ENCODE assay signal across 13 cellular contexts in the genomic region with DNA sequence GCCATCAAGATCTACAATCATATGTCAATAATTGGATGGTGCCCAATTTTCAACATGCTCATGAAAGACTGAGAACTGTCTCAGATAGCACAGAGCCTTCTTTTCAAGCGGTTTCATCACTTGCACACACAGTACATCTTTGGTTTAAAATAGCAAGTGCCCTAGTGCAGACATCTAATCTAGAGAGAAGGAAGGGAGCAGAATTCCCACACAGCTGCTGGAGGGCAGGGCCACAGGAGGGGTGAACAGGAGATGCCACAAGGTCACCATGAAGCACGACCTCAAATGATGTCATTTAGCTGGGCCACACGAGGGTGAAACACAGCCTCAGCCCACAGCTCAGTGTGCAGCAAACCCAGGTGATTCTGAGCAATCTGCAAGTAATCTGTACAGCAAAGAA. TPM values are rescaled to one million over a fixed set of nuclear protein-coding genes. Genes with fewer than 3 reads are reported as not detected.
DNase-seq lines count a peak whose midpoint lies in the region; ATAC-seq and TF ChIP-seq lines count a peak whose summit lies in the region.
"Had no signal": no experiment of that assay in that cellular context is flagged by ENCODE, and none has a peak within 500 bp of the region (broad histone marks: within the 10 kb centered on the region; RNA-seq: fewer than 3 reads in every experiment).

No MANE protein-coding gene starts in this region.

- ATAC-seq in stimulated activated effector memory CD8-positive, alpha-beta T cell treated with anti-CD3 and anti-CD28 coated beads, Interleukin-12 subunit alpha, Interleukin-12 subunit beta, amount 100 ng/mL, for 72 hours = peak; percentile 71
- no peak for ATAC-seq in HG03432 (IDR thresholded peaks at IDR 0.05; ENCODE audit: unreplicated experiment)
- ATAC-seq: foreskin keratinocyte, HepG2, right lobe of liver had no signal

- no peaks in the 10 kb centered on the region for H3K27me3 Mint-ChIP-seq in T-helper 1 cell treated with Interleukin-12 subunit alpha and Interleukin-12 subunit beta and Interleukin-4 antibody, amounts not matched to agents 30 μg/mL and 1 μg/mL, for 36 hours (ENCODE audit: low read depth)
- H3K27me3 Mint-ChIP-seq in activated naive CD8-positive, alpha-beta T cell treated with anti-CD3 and anti-CD28 coated beads for 36 hours = no peaks in the 10 kb centered on the region

- no peaks in the 10 kb centered on the region for H3K4me1 ChIP-seq in ovary (ENCODE audit: insufficient read depth)
- H3K4me1 ChIP-seq: foreskin keratinocyte, right lobe of liver had no signal

- 71 to 84% (median 76%) methylated on average over 3 of the region's 3 CpGs for WGBS in ovary, 3 donors

- H3K27ac Mint-ChIP-seq in T-helper 1 cell treated with Interleukin-12 subunit alpha and Interleukin-12 subunit beta and Interleukin-4 antibody, amounts not matched to agents 30 μg/mL and 1 μg/mL, for 36 hours = peak overlapping the region; percentile 74
- H3K27ac Mint-ChIP-seq in activated naive CD8-positive, alpha-beta T cell treated with anti-CD3 and anti-CD28 coated beads for 36 hours = peak overlapping the region; percentile 94
- no peak overlapping the region for H3K27ac Mint-ChIP-seq in stimulated activated effector memory CD8-positive, alpha-beta T cell treated with anti-CD3 and anti-CD28 coated beads, Interleukin-12 subunit alpha, Interleukin-12 subunit beta, amount 100 ng/mL, for 72 hours

- DNase-seq in activated effector memory CD4-positive, alpha-beta T cell treated with anti-CD3 and anti-CD28 coated beads, Interleukin-2, amount 50 U/mL, for 16 hours = peak; percentile 73
- DNase-seq in activated effector memory CD4-positive, alpha-beta T cell treated with Interleukin-2 at 50 U/mL for 16 hours = no peak
- DNase-seq in activated naive CD8-positive, alpha-beta T cell treated with anti-CD3 and anti-CD28 coated beads for 36 hours = peak; percentile 63
- no peak for DNase-seq in stimulated activated effector memory CD8-positive, alpha-beta T cell treated with anti-CD3 and anti-CD28 coated beads, Interleukin-12 subunit alpha, Interleukin-12 subunit beta, amount 100 ng/mL, for 72 hours (ENCODE audit: low spot score in 2 of 2)
- no peak for DNase-seq in ovary
- no peak for DNase-seq in central memory CD4-positive, alpha-beta T cell
- DNase-seq: foreskin keratinocyte, NCI-H1105, right lobe of liver had no signal

- no peaks in the 10 kb centered on the region for H3K9me3 ChIP-seq in ovary
- H3K9me3 ChIP-seq: neutrophil, right lobe of liver had no signal

- H3K27me3 ChIP-seq in ovary = no peaks in the 10 kb centered on the region
- H3K27me3 ChIP-seq: neutrophil had no signal

- no peak for TF ChIP-seq CTCF in ovary (IDR thresholded peaks at IDR 0.05)

- no peaks in the 10 kb centered on the region for H3K36me3 ChIP-seq in ovary
- H3K36me3 ChIP-seq: neutrophil, right lobe of liver had no signal

- H3K9me3 Mint-ChIP-seq in T-helper 1 cell treated with Interleukin-12 subunit alpha and Interleukin-12 subunit beta and Interleukin-4 antibody, amounts not matched to agents 30 μg/mL and 1 μg/mL, for 36 hours = no peaks in the 10 kb centered on the region
- H3K9me3 Mint-ChIP-seq in activated naive CD8-positive, alpha-beta T cell treated with anti-CD3 and anti-CD28 coated beads for 36 hours = no peaks in the 10 kb centered on the region
- no peaks in the 10 kb centered on the region for H3K9me3 Mint-ChIP-seq in stimulated activated effector memory CD8-positive, alpha-beta T cell treated with anti-CD3 and anti-CD28 coated beads, Interleukin-12 subunit alpha, Interleukin-12 subunit beta, amount 100 ng/mL, for 72 hours

- H3K36me3 Mint-ChIP-seq in T-helper 1 cell treated with Interleukin-12 subunit alpha and Interleukin-12 subunit beta and Interleukin-4 antibody, amounts not matched to agents 30 μg/mL and 1 μg/mL, for 36 hours (ENCODE audit: low read depth) = peaks cover 26% of the 10 kb centered on the region
- H3K36me3 Mint-ChIP-seq in activated naive CD8-positive, alpha-beta T cell treated with anti-CD3 and anti-CD28 coated beads for 36 hours = peaks cover 35% of the 10 kb centered on the region
- H3K36me3 Mint-ChIP-seq in stimulated activated effector memory CD8-positive, alpha-beta T cell treated with anti-CD3 and anti-CD28 coated beads, Interleukin-12 subunit alpha, Interleukin-12 subunit beta, amount 100 ng/mL, for 72 hours = no peaks in the 10 kb centered on the region

- peak overlapping the region; percentile 56 for H3K4me3 Mint-ChIP-seq in T-helper 1 cell treated with Interleukin-12 subunit alpha and Interleukin-12 subunit beta and Interleukin-4 antibody, amounts not matched to agents 30 μg/mL and 1 μg/mL, for 36 hours
- peak overlapping the region; percentile 62 for H3K4me3 Mint-ChIP-seq in activated naive CD8-positive, alpha-beta T cell treated with anti-CD3 and anti-CD28 coated beads for 36 hours
- H3K4me3 Mint-ChIP-seq in stimulated activated effector memory CD8-positive, alpha-beta T cell treated with anti-CD3 and anti-CD28 coated beads, Interleukin-12 subunit alpha, Interleukin-12 subunit beta, amount 100 ng/mL, for 72 hours = no peak overlapping the region

- intact Hi-C loops in ovary (cut with DNase I) = no loop called here

- no peak for TF ChIP-seq POLR2A in ovary (IDR thresholded peaks at IDR 0.05)

- no peak overlapping the region for H3K27ac ChIP-seq in ovary
- H3K27ac ChIP-seq: foreskin keratinocyte, neutrophil, right lobe of liver had no signal

- H3K4me1 Mint-ChIP-seq in T-helper 1 cell treated with Interleukin-12 subunit alpha and Interleukin-12 subunit beta and Interleukin-4 antibody, amounts not matched to agents 30 μg/mL and 1 μg/mL, for 36 hours (ENCODE audit: low read depth) = peaks cover 85% of the 10 kb centered on the region
- peaks cover 82% of the 10 kb centered on the region for H3K4me1 Mint-ChIP-seq in activated naive CD8-positive, alpha-beta T cell treated with anti-CD3 and anti-CD28 coated beads for 36 hours
- peaks cover 2% of the 10 kb centered on the region for H3K4me1 Mint-ChIP-seq in stimulated activated effector memory CD8-positive, alpha-beta T cell treated with anti-CD3 and anti-CD28 coated beads, Interleukin-12 subunit alpha, Interleukin-12 subunit beta, amount 100 ng/mL, for 72 hours

- no peak overlapping the region for H3K4me3 ChIP-seq in ovary
- H3K4me3 ChIP-seq: right lobe of liver had no signal

- no peak for TF ChIP-seq EP300 in ovary (IDR thresholded peaks at IDR 0.05)

RNA-seq across cellular contexts. Expression of a gene that starts 24.3 kb away (rescaled TPM):
- total RNA-seq in activated naive CD8-positive, alpha-beta T cell treated with anti-CD3 and anti-CD28 coated beads for 36 hours = 100 to 1,000 TPM; 211 to 239 TPM
- total RNA-seq in ovary = 10 to 100 TPM in 1 of 7 donors, 1 to 10 TPM in 6; 1.8 to 30.1 (median 6.0) TPM
- 10 to 100 TPM in 1 of 2 donors, 1 to 10 TPM in 1; 5.0 to 18.3 TPM for polyA plus RNA-seq in ovary

Comparison
In these comparisons a context has a peak if more than half of its experiments do, and no peak if none do; other contexts are left out.
1. DNase-seq: peak in activated effector memory CD4-positive, alpha-beta T cell treated with anti-CD3 and anti-CD28 coated beads, Interleukin-2, amount 50 U/mL, for 16 hours (single experiment) and activated naive CD8-positive, alpha-beta T cell treated with anti-CD3 and anti-CD28 coated beads for 36 hours (single experiment); none in activated effector memory CD4-positive, alpha-beta T cell treated with Interleukin-2 at 50 U/mL for 16 hours (single experiment), stimulated activated effector memory CD8-positive, alpha-beta T cell treated with anti-CD3 and anti-CD28 coated beads, Interleukin-12 subunit alpha, Interleukin-12 subunit beta, amount 100 ng/mL, for 72 hours (0 of 2), ovary (0 of 5) and central memory CD4-positive, alpha-beta T cell (single experiment).
2. RNA of a gene that starts 24.3 kb away (total RNA-seq): 211 to 239 TPM in activated naive CD8-positive, alpha-beta T cell treated with anti-CD3 and anti-CD28 coated beads for 36 hours; 1.8 to 30.1 TPM in ovary; every median in the first group is over 4 times any median in the second.